Comparison of ENCODE assay signal across 23 cellular contexts in the genomic region with DNA sequence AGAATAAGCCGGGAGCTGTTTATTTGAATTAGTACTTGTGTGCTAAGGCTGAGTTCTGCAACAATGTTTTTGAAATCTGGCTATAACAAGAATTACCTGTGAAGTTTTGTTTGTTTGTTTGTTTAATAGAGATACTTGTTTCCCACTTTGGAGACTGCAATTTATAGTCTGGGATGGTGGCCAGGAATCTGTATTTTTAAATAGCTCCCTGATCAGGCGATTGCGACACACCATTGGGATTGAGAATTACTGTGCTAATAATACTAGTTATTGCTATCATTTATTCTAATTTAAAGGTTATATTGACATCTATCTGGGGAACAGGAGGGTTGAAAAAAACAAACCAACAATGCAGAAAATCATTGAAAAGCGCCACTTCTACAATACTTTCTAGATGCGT.
"Had no signal": no experiment of that assay in that cellular context is flagged by ENCODE, and none has a peak within 500 bp of the region (broad histone marks: within the 10 kb centered on the region; RNA-seq: fewer than 3 reads in every experiment).

No MANE protein-coding gene starts in this region.

- DNase-seq: hippocampal formation; immature natural killer cell; kidney; left colon; left lung; lower lobe of right lung; mammary epithelial cell; mesenchymal stem cell; naive thymus-derived CD8-positive, alpha-beta T cell; nucleus accumbens; pancreas; posterior cingulate gyrus; retina; right cardiac atrium; sigmoid colon; small intestine; spleen; stimulated activated CD4-positive, alpha-beta T cell treated with anti-CD3 and anti-CD28 coated beads, Interleukin-4, amount 100 ng/mL, for 24 hours; stimulated activated naive CD4-positive, alpha-beta T cell; tibial artery; trophoblast cell; upper lobe of right lung had no signal

- ATAC-seq: left colon; left lung; lower lobe of right lung; naive thymus-derived CD8-positive, alpha-beta T cell; pancreas; right cardiac atrium; stimulated activated effector memory CD8-positive, alpha-beta T cell treated with anti-CD3 and anti-CD28 coated beads, Interleukin-12 subunit alpha, Interleukin-12 subunit beta, amount 100 ng/mL, for 72 hours; upper lobe of right lung had no signal
